In genomic region chr2:25324251-25324650, GRCh38 we compare ENCODE assay signal across 22 cellular contexts. TPM values are rescaled to one million over a fixed set of nuclear protein-coding genes. Genes with fewer than 3 reads are reported as not detected.
A peak's percentile ranks its signal among the peaks of the same experiment; 100 is the strongest.
DNase-seq lines count a peak whose midpoint lies in the region; ATAC-seq and TF ChIP-seq lines count a peak whose summit lies in the region.
"Had no signal": no experiment of that assay in that cellular context is flagged by ENCODE, and none has a peak within 500 bp of the region (broad histone marks: within the 10 kb centered on the region; RNA-seq: fewer than 3 reads in every experiment).

No MANE protein-coding gene starts in this region.

- POLR2A ChIA-PET in CD8-positive, alpha-beta T cell (lab: Charles Lee), result interaction anchor here (0.9 to 2.4 kb wide), 6 partner anchors 9 to 65 kb away, joined by 3 to 11 read pairs (median 6); no protein-coding TSS in a partner anchor
- POLR2A ChIA-PET in activated CD8-positive, alpha-beta T cell treated with anti-CD3 and anti-CD28 coated beads for 36 hours (lab: Charles Lee), result interaction anchor here (1.2 to 2.9 kb wide), 7 partner anchors 9 to 23 kb away, joined by 3 to 19 read pairs (median 6); no protein-coding TSS in a partner anchor

- no peaks in the 10 kb centered on the region for H3K27me3 Mint-ChIP-seq in CD8-positive, alpha-beta T cell (ENCODE audit: low read depth)
- no peaks in the 10 kb centered on the region for H3K27me3 Mint-ChIP-seq in activated CD8-positive, alpha-beta T cell treated with anti-CD3 and anti-CD28 coated beads for 36 hours

- 87 to 89% methylated on average over 4 of the region's 4 CpGs for WGBS in sigmoid colon, 2 donors

- no peak overlapping the region for H3K4me3 ChIP-seq in CD8-positive, alpha-beta T cell (ENCODE audit: low read depth, low read length)
- no peak overlapping the region for H3K4me3 ChIP-seq in coronary artery
- H3K4me3 ChIP-seq in sigmoid colon, result no peak overlapping the region
- H3K4me3 ChIP-seq: MG63, transverse colon had no signal

- ATAC-seq in CD8-positive, alpha-beta T cell, result no peak
- ATAC-seq in activated CD8-positive, alpha-beta T cell treated with anti-CD3 and anti-CD28 coated beads for 36 hours, result no peak
- ATAC-seq in GM19023 (IDR thresholded peaks at IDR 0.05; ENCODE audit: unreplicated experiment) (no peak), Right ventricle myocardium superior (ENCODE audit: poor library complexity) (no peak)

- CTCF ChIA-PET in CD8-positive, alpha-beta T cell (lab: Charles Lee), result interaction anchor here (1.3 to 2.6 kb wide), 6 partner anchors 10 to 52 kb away, joined by 4 to 11 read pairs (median 4); no protein-coding TSS in a partner anchor
- CTCF ChIA-PET in activated CD8-positive, alpha-beta T cell treated with anti-CD3 and anti-CD28 coated beads for 36 hours (lab: Charles Lee), result interaction anchor here (1.2 to 3.8 kb wide), 7 partner anchors 10 to 52 kb away, joined by 4 to 24 read pairs (median 7); no protein-coding TSS in a partner anchor

- H3K36me3 ChIP-seq in CD8-positive, alpha-beta T cell (ENCODE audit: insufficient read depth, low read length), result no peaks in the 10 kb centered on the region
- peaks cover 0 to 11% (median 7%) of the 10 kb centered on the region in 4 donors for H3K36me3 ChIP-seq in sigmoid colon
- H3K36me3 ChIP-seq: transverse colon had no signal

- intact Hi-C loops in CD8-positive, alpha-beta T cell (cut with DNase I, micrococcal nuclease), result no loop called here
- intact Hi-C loops in activated CD8-positive, alpha-beta T cell treated with anti-CD3 and anti-CD28 coated beads for 36 hours (cut with micrococcal nuclease), result no loop called here
- intact Hi-C loops in sigmoid colon (cut with DNase I) (no loop called here), Right ventricle myocardium superior (cut with DNase I) (no loop called here)

- no peak overlapping the region for H3K27ac ChIP-seq in CD8-positive, alpha-beta T cell (ENCODE audit: low read depth, low read length)
- H3K27ac ChIP-seq in coronary artery (peak overlapping the region; percentile 53 to 89), sigmoid colon (peak overlapping the region; percentile 43 to 69 (median 58))
- H3K27ac ChIP-seq: epithelial cell of prostate had no signal

- peaks cover 57% of the 10 kb centered on the region for H3K4me1 Mint-ChIP-seq in CD8-positive, alpha-beta T cell (ENCODE audit: low read depth)
- peaks cover 62% of the 10 kb centered on the region for H3K4me1 Mint-ChIP-seq in activated CD8-positive, alpha-beta T cell treated with anti-CD3 and anti-CD28 coated beads for 36 hours (ENCODE audit: low read depth)

- no peak for TF ChIP-seq CTCF in CD8-positive, alpha-beta T cell (IDR thresholded peaks at IDR 0.05)
- TF ChIP-seq CTCF in activated CD8-positive, alpha-beta T cell treated with anti-CD3 and anti-CD28 coated beads for 36 hours (IDR thresholded peaks at IDR 0.05), result no peak
- TF ChIP-seq CTCF in coronary artery (IDR thresholded peaks at IDR 0.05) (no peak), sigmoid colon (IDR thresholded peaks at IDR 0.05) (no peak)

- peaks cover 25% of the 10 kb centered on the region for H3K4me1 ChIP-seq in CD8-positive, alpha-beta T cell (ENCODE audit: insufficient read depth, low read length)
- peaks cover 0 to 50% (median 47%) of the 10 kb centered on the region in 4 donors for H3K4me1 ChIP-seq in sigmoid colon

- H3K9me3 ChIP-seq in CD8-positive, alpha-beta T cell (ENCODE audit: low read length), result peaks cover 4% of the 10 kb centered on the region
- H3K9me3 ChIP-seq in sigmoid colon, result peaks cover 0 to 4% (median 3%) of the 10 kb centered on the region in 4 donors
- H3K9me3 ChIP-seq: transverse colon had no signal

- no peaks in the 10 kb centered on the region for H3K27me3 ChIP-seq in CD8-positive, alpha-beta T cell (ENCODE audit: insufficient read depth, low read length)
- H3K27me3 ChIP-seq in sigmoid colon, result no peaks in the 10 kb centered on the region
- H3K27me3 ChIP-seq: MG63, transverse colon had no signal

- no peak for TF ChIP-seq EP300 in sigmoid colon (IDR thresholded peaks at IDR 0.05)

- H3K36me3 Mint-ChIP-seq in CD8-positive, alpha-beta T cell, result peaks cover 26% of the 10 kb centered on the region
- H3K36me3 Mint-ChIP-seq in activated CD8-positive, alpha-beta T cell treated with anti-CD3 and anti-CD28 coated beads for 36 hours (ENCODE audit: low read depth), result peaks cover 43% of the 10 kb centered on the region

- H3K9me3 Mint-ChIP-seq in CD8-positive, alpha-beta T cell, result peaks cover 13% of the 10 kb centered on the region
- H3K9me3 Mint-ChIP-seq in activated CD8-positive, alpha-beta T cell treated with anti-CD3 and anti-CD28 coated beads for 36 hours, result peaks cover 18% of the 10 kb centered on the region

- no peak overlapping the region for H3K4me3 Mint-ChIP-seq in CD8-positive, alpha-beta T cell
- no peak overlapping the region for H3K4me3 Mint-ChIP-seq in activated CD8-positive, alpha-beta T cell treated with anti-CD3 and anti-CD28 coated beads for 36 hours
- H3K4me3 Mint-ChIP-seq: CD14-positive monocyte, naive B cell had no signal

- H3K27ac Mint-ChIP-seq in CD8-positive, alpha-beta T cell, result peak overlapping the region; percentile 92
- H3K27ac Mint-ChIP-seq in activated CD8-positive, alpha-beta T cell treated with anti-CD3 and anti-CD28 coated beads for 36 hours, result peak overlapping the region; percentile 97
- H3K27ac Mint-ChIP-seq: CD14-positive monocyte had no signal

- no peak for DNase-seq in CD8-positive, alpha-beta T cell
- no peak for DNase-seq in activated CD8-positive, alpha-beta T cell treated with anti-CD3 and anti-CD28 coated beads for 36 hours
- DNase-seq in coronary artery (ENCODE audit: low spot score) (no peak), sigmoid colon (no peak), NCI-H1105 treated with DMSO at 0.1 percent for 48 hours (lab: John Stamatoyannopoulos, UW) (no peak), Right ventricle myocardium superior (no peak)
- DNase-seq: activated CD4-positive, alpha-beta T cell treated with anti-CD3 and anti-CD28 coated beads, Interleukin-2, amount 50 U/mL, for 1 hour; activated naive CD4-positive, alpha-beta T cell; activated T-cell treated with anti-CD3 and anti-CD28 coated beads for 4 hours; DMS153; MG63; naive B cell; NCI-H1417 treated with DMSO at 0.1 percent for 48 hours; NCI-H2081 treated with DMSO at 0.1 percent for 48 hours; NCI-H345; NCI-H774; OCI-M1; T-helper 9 cell; transverse colon had no signal

- TF ChIP-seq POLR2A in sigmoid colon (IDR thresholded peaks at IDR 0.05), result no peak

RNA-seq across cellular contexts. Expression of gene DNMT3A, which starts 17.5 kb away (rescaled TPM):
- 10 to 100 TPM; 66.6 to 67.9 TPM for total RNA-seq in CD8-positive, alpha-beta T cell
- total RNA-seq in activated CD8-positive, alpha-beta T cell treated with anti-CD3 and anti-CD28 coated beads for 36 hours, result 10 to 100 TPM; 84.8 to 97.8 TPM
- total RNA-seq in sigmoid colon, result 10 to 100 TPM; 16.4 to 30.2 (median 18.3) TPM
- polyA plus RNA-seq in sigmoid colon, result 10 to 100 TPM in 1 of 3 donors, 1 to 10 TPM in 2; 4.4 to 21.1 (median 4.8) TPM
- total RNA-seq in Right ventricle myocardium superior, result 20.2 TPM
